In the genomic region with DNA sequence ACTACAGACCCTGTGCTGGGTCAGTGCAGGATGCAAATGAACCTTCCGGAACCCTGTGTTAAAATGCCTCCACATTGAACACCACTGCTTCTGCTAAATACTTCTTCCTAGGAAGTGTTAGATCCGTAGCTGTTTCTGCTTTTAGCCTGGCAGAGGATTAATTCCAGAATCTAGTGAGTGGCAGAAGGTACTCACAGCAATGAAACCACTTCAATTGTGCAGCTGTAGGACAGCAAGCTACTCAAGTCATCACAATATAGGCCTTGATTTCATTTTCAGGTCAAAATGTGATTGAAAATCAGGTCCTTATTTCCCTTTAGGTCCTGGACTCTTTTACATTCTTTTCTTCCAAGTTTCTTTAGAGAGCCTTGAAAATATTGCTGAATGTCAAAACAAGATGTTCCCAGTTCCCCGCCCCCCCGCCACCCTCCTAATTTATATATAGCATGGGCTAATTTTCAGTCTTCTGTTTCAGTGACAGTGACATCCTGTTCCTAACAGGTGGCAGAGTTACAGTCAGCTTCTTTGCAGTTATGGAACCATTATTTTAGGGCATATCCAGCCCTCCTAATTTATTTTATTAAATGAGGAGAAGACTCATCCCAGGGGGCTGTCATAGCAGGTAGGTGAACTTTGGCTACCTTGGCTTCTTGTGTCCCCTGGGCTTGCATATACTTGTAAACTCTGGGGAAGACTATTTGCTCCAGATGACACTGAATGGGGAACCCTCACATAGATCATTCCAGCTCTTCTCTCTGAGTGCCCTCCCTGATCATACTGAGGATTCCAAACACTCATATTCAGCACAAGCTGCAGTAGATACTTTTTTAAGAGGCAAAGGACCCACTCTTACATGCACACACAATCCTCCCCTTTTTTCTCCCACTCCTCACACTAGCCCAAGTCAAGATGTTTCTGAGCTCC, we compare ENCODE assay signal across 16 cellular contexts. TPM values are rescaled to one million over a fixed set of nuclear protein-coding genes. Genes with fewer than 3 reads are reported as not detected.
"Had no signal": no experiment of that assay in that cellular context is flagged by ENCODE, and none has a peak within 500 bp of the region (broad histone marks: within the 10 kb centered on the region; RNA-seq: fewer than 3 reads in every experiment).

No MANE protein-coding gene starts in this region.

- H3K36me3 ChIP-seq: heart right ventricle, lower lobe of right lung, tibial artery, upper lobe of left lung, vagina had no signal

- ATAC-seq: left lobe of liver; lower lobe of right lung; natural killer cell; sciatic nerve; stimulated activated naive CD8-positive, alpha-beta T cell treated with anti-CD3 and anti-CD28 coated beads, Interleukin-15, Interleukin-2, amounts not matched to agents 100 U/mL and 50 U/mL, for 24 hours had no signal

- H3K4me3 ChIP-seq: coronary artery, dorsolateral prefrontal cortex, heart right ventricle, lower lobe of right lung, skin epidermis, tibial artery, upper lobe of left lung, vagina had no signal

- H3K27ac ChIP-seq: coronary artery, heart right ventricle, lower lobe of right lung, skin epidermis, tibial artery, upper lobe of left lung, vagina had no signal

- H3K27me3 ChIP-seq: dorsolateral prefrontal cortex, tibial artery, upper lobe of left lung, vagina had no signal

- H3K9me3 ChIP-seq: heart right ventricle, lower lobe of right lung, tibial artery, upper lobe of left lung, vagina had no signal

- H3K4me1 ChIP-seq: lower lobe of right lung, tibial artery, upper lobe of left lung, vagina had no signal

- DNase-seq: effector CD8-positive, alpha-beta T cell; foreskin melanocyte; heart right ventricle; islet precursor cell; lower lobe of right lung; natural killer cell; stimulated activated CD4-positive, alpha-beta T cell treated with anti-CD3 and anti-CD28 coated beads, Interleukin-2, amount 100 ng/mL, for 48 hours; stimulated activated naive CD8-positive, alpha-beta T cell treated with anti-CD3 and anti-CD28 coated beads, Interleukin-15, Interleukin-2, amounts not matched to agents 100 U/mL and 50 U/mL, for 24 hours; tibial artery; upper lobe of left lung had no signal

RNA-seq across cellular contexts. Expression of a gene that starts 28.0 kb away (rescaled TPM):
- total RNA-seq: natural killer cell had no signal
